1 cellular context compared by ENCODE assay signal in genomic region chr13:73018336-73018735, GRCh38.
TF ChIP-seq lines count a peak whose summit lies in the region.

No MANE protein-coding gene starts in this region.

TF ChIP-seq in SK-N-SH treated with all-trans-retinoic acid at 6 μM for 48 hours, 23 proteins besides CTCF, POLR2A, EP300 and RAD21 (continued from another document):
- TF ChIP-seq ZNF8 (CRISPR knock-in tag; IDR thresholded peaks at IDR 0.05), result no peak
- no peak for TF ChIP-seq OSR1 (CRISPR knock-in tag; IDR thresholded peaks at IDR 0.05)
